Comparison of ENCODE assay signal across 26 cellular contexts in genomic region chr1:57101171-57101570, GRCh38.
"Had no signal": no experiment of that assay in that cellular context is flagged by ENCODE, and none has a peak within 500 bp of the region (broad histone marks: within the 10 kb centered on the region; RNA-seq: fewer than 3 reads in every experiment).

No MANE protein-coding gene starts in this region.

- DNase-seq: activated B cell treated with CpG ODN at 0.5 μM for 24 hours; activated CD4-positive, alpha-beta memory T cell treated with anti-CD3 and anti-CD28 coated beads, Interleukin-2, amount 10 ng/mL, durations not matched to agents 7 days and 5 days; activated CD4-positive, alpha-beta T cell treated with anti-CD3 and anti-CD28 coated beads for 4 hours; activated CD8-positive, alpha-beta memory T cell treated with anti-CD3 and anti-CD28 coated beads, Interleukin-2, amount 10 ng/mL, durations not matched to agents 7 days and 5 days; activated naive CD4-positive, alpha-beta T cell; activated naive CD8-positive, alpha-beta T cell treated with anti-CD3 and anti-CD28 coated beads for 36 hours; activated T-cell treated with anti-CD3 and anti-CD28 coated beads, Interleukin-2, amount 50 U/mL, for 1 hour; amniotic stem cell; body of pancreas; central memory CD4-positive, alpha-beta T cell; naive thymus-derived CD4-positive, alpha-beta T cell; pancreas; right lobe of liver; stimulated activated CD4-positive, alpha-beta T cell treated with anti-CD3 and anti-CD28 coated beads, Interleukin-4, amount 100 ng/mL, for 1 hour; stimulated activated naive CD8-positive, alpha-beta T cell treated with anti-CD3 and anti-CD28 coated beads, Interleukin-15, amount 100 ng/mL, for 72 hours; transverse colon had no signal

- H3K4me1 ChIP-seq: body of pancreas, esophagus muscularis mucosa, pancreas, right lobe of liver, suprapubic skin, transverse colon, vagina had no signal

- FAIRE-seq: colon, frontal cortex, pancreas, TTC549 had no signal

- H3K27ac ChIP-seq: body of pancreas, esophagus muscularis mucosa, neutrophil, pancreas, right lobe of liver, suprapubic skin, transverse colon, vagina had no signal

- H3K27me3 Mint-ChIP-seq: activated CD4-positive, alpha-beta memory T cell treated with anti-CD3 and anti-CD28 coated beads, Interleukin-2, amount 10 ng/mL, durations not matched to agents 7 days and 5 days; activated CD8-positive, alpha-beta memory T cell treated with anti-CD3 and anti-CD28 coated beads, Interleukin-2, amount 10 ng/mL, durations not matched to agents 7 days and 5 days; activated naive CD8-positive, alpha-beta T cell treated with anti-CD3 and anti-CD28 coated beads for 36 hours; activated T-helper 17 cell treated with anti-CD3 and anti-CD28 coated beads, Interleukin-2, amount 50 U/mL, for 72 hours had no signal

- H3K9me3 ChIP-seq: body of pancreas, esophagus muscularis mucosa, neutrophil, pancreas, right lobe of liver, suprapubic skin, transverse colon, vagina had no signal

- H3K27me3 ChIP-seq: body of pancreas, esophagus muscularis mucosa, neutrophil, pancreas, right lobe of liver, suprapubic skin, transverse colon, vagina had no signal

- H3K27ac Mint-ChIP-seq: activated B cell treated with CpG ODN at 0.5 μM for 24 hours; activated CD4-positive, alpha-beta memory T cell treated with anti-CD3 and anti-CD28 coated beads, Interleukin-2, amount 10 ng/mL, durations not matched to agents 7 days and 5 days; activated CD8-positive, alpha-beta memory T cell treated with anti-CD3 and anti-CD28 coated beads, Interleukin-2, amount 10 ng/mL, durations not matched to agents 7 days and 5 days; activated naive CD8-positive, alpha-beta T cell treated with anti-CD3 and anti-CD28 coated beads for 36 hours; activated T-helper 17 cell treated with anti-CD3 and anti-CD28 coated beads, Interleukin-2, amount 50 U/mL, for 72 hours; memory B cell; naive thymus-derived CD4-positive, alpha-beta T cell; stimulated activated naive CD8-positive, alpha-beta T cell treated with anti-CD3 and anti-CD28 coated beads, Interleukin-15, amount 100 ng/mL, for 72 hours had no signal

- H3K9me3 Mint-ChIP-seq: activated B cell treated with CpG ODN at 0.5 μM for 24 hours; activated CD4-positive, alpha-beta memory T cell treated with anti-CD3 and anti-CD28 coated beads, Interleukin-2, amount 10 ng/mL, durations not matched to agents 7 days and 5 days; activated naive CD8-positive, alpha-beta T cell treated with anti-CD3 and anti-CD28 coated beads for 36 hours; activated T-helper 17 cell treated with anti-CD3 and anti-CD28 coated beads, Interleukin-2, amount 50 U/mL, for 72 hours; memory B cell; stimulated activated naive CD8-positive, alpha-beta T cell treated with anti-CD3 and anti-CD28 coated beads, Interleukin-15, amount 100 ng/mL, for 72 hours had no signal

- H3K4me3 ChIP-seq: body of pancreas, esophagus muscularis mucosa, pancreas, right lobe of liver, smooth muscle cell, suprapubic skin, transverse colon, vagina had no signal

- H3K4me1 Mint-ChIP-seq: activated B cell treated with CpG ODN at 0.5 μM for 24 hours; activated CD4-positive, alpha-beta memory T cell treated with anti-CD3 and anti-CD28 coated beads, Interleukin-2, amount 10 ng/mL, durations not matched to agents 7 days and 5 days; activated CD8-positive, alpha-beta memory T cell treated with anti-CD3 and anti-CD28 coated beads, Interleukin-2, amount 10 ng/mL, durations not matched to agents 7 days and 5 days; activated naive CD8-positive, alpha-beta T cell treated with anti-CD3 and anti-CD28 coated beads for 36 hours; activated T-helper 17 cell treated with anti-CD3 and anti-CD28 coated beads, Interleukin-2, amount 50 U/mL, for 72 hours; memory B cell; naive thymus-derived CD4-positive, alpha-beta T cell; stimulated activated naive CD8-positive, alpha-beta T cell treated with anti-CD3 and anti-CD28 coated beads, Interleukin-15, amount 100 ng/mL, for 72 hours had no signal

- H3K36me3 ChIP-seq: esophagus muscularis mucosa, neutrophil, pancreas, right lobe of liver, suprapubic skin, transverse colon, vagina had no signal

- H3K36me3 Mint-ChIP-seq: activated CD8-positive, alpha-beta memory T cell treated with anti-CD3 and anti-CD28 coated beads, Interleukin-2, amount 10 ng/mL, durations not matched to agents 7 days and 5 days; activated naive CD8-positive, alpha-beta T cell treated with anti-CD3 and anti-CD28 coated beads for 36 hours; memory B cell; naive thymus-derived CD4-positive, alpha-beta T cell had no signal

- H3K4me3 Mint-ChIP-seq: activated B cell treated with CpG ODN at 0.5 μM for 24 hours; activated CD4-positive, alpha-beta memory T cell treated with anti-CD3 and anti-CD28 coated beads, Interleukin-2, amount 10 ng/mL, durations not matched to agents 7 days and 5 days; activated CD8-positive, alpha-beta memory T cell treated with anti-CD3 and anti-CD28 coated beads, Interleukin-2, amount 10 ng/mL, durations not matched to agents 7 days and 5 days; activated naive CD8-positive, alpha-beta T cell treated with anti-CD3 and anti-CD28 coated beads for 36 hours; activated T-helper 17 cell treated with anti-CD3 and anti-CD28 coated beads, Interleukin-2, amount 50 U/mL, for 72 hours; memory B cell; naive thymus-derived CD4-positive, alpha-beta T cell; stimulated activated naive CD8-positive, alpha-beta T cell treated with anti-CD3 and anti-CD28 coated beads, Interleukin-15, amount 100 ng/mL, for 72 hours had no signal

- H3K4me2 ChIP-seq: smooth muscle cell had no signal
